1 cellular context compared by ENCODE assay signal in the genomic region with DNA sequence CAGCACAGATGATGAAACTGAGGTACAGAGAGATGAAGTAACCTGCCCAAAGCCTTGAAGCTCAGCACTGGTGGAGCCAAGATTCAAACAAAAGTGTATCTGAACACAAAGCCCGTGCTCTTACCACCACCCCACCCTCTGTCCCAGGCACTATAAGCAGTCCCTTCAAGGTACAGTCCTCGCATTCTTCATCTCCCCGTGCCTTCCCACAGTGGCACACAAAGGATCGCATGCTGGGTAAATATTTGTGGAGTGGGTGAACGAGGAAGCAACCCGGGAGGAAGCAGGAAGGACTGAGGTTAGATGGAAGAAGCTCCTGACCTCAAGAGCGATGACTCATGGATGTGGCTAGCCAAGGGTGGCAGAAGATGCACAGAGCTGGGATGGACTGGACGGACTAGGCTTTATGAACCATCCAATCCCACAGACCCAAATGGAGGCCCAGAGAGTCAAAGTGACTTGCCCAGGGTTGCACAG.
TF ChIP-seq lines count a peak whose summit lies in the region.

No MANE protein-coding gene starts in this region.

TF ChIP-seq in SK-N-SH treated with all-trans-retinoic acid at 6 μM for 48 hours, 23 proteins besides CTCF, POLR2A, EP300 and RAD21 (continued from another document):
- TF ChIP-seq, protein P1, sequence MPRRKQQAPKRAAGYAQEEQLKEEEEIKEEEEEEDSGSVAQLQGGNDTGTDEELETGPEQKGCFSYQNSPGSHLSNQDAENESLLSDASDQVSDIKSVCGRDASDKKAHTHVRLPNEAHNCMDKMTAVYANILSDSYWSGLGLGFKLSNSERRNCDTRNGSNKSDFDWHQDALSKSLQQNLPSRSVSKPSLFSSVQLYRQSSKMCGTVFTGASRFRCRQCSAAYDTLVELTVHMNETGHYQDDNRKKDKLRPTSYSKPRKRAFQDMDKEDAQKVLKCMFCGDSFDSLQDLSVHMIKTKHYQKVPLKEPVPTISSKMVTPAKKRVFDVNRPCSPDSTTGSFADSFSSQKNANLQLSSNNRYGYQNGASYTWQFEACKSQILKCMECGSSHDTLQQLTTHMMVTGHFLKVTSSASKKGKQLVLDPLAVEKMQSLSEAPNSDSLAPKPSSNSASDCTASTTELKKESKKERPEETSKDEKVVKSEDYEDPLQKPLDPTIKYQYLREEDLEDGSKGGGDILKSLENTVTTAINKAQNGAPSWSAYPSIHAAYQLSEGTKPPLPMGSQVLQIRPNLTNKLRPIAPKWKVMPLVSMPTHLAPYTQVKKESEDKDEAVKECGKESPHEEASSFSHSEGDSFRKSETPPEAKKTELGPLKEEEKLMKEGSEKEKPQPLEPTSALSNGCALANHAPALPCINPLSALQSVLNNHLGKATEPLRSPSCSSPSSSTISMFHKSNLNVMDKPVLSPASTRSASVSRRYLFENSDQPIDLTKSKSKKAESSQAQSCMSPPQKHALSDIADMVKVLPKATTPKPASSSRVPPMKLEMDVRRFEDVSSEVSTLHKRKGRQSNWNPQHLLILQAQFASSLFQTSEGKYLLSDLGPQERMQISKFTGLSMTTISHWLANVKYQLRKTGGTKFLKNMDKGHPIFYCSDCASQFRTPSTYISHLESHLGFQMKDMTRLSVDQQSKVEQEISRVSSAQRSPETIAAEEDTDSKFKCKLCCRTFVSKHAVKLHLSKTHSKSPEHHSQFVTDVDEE (CRISPR knock-in tag; IDR thresholded peaks at IDR 0.05) = no peak
- no peak for TF ChIP-seq OSR1 (CRISPR knock-in tag; IDR thresholded peaks at IDR 0.05)
- TF ChIP-seq ZNF8 (CRISPR knock-in tag; IDR thresholded peaks at IDR 0.05) = no peak
